18 cellular contexts compared by ENCODE assay signal in the genomic region with DNA sequence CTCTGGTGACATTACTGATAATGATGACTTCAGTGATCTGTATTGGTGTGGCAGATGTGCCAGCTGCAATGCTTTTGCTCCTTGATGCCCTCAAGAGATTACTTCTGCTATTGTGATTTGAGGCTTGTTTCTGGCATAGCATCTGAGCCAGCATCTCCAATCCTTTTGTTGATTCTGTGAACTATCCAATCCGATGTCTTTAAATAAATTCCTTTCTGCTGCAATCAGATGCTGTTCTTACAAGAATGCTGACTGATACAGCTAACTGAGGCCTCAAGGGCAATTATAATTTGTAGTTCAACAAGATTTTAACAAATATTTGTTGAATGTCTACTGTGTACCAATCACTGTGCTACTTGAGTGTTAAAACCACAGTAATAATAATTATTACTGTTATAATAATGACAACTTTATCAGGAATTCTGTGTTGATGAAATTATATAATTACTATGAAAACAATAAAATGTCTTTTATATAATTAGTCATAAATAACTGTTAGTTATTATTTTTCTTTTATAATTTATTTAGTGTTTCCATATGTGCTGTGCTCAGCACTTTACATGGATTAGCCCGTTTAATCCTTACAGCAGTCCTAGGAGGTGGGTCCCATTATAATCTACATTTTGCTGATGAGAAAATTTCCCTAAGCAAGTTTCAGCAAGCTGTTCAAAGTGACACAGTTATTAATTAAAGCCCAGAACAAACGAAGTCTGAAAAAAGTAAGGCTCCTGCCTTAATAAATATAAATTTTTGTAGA.
DNase-seq lines count a peak whose midpoint lies in the region; ATAC-seq, FAIRE-seq and TF ChIP-seq lines count a peak whose summit lies in the region.
"Had no signal": no experiment of that assay in that cellular context is flagged by ENCODE, and none has a peak within 500 bp of the region (broad histone marks: within the 10 kb centered on the region; RNA-seq: fewer than 3 reads in every experiment).

No MANE protein-coding gene starts in this region.

- H4K8ac ChIP-seq in mesenchymal stem cell (ENCODE audit: low read length): no peak overlapping the region

- TF ChIP-seq RAD21 in K562 (CRISPR knock-in tag; conservative IDR thresholded peaks at IDR 0.05 in 1 of 2, IDR thresholded peaks at IDR 0.05 in 1 of 2): no peak

- in situ Hi-C loops in Caki2 (cut with HindIII; ENCODE audit: low pct_unique_long_range_greater_than_20kb, low sequenced_read_pairs) (no loop called here), K562 (cut with MboI) (no loop called here)

- H3K79me1 ChIP-seq in mesenchymal stem cell (replicated peaks; ENCODE audit: low read length, poor library complexity, severe bottlenecking): no peaks in the 10 kb centered on the region

- H3K4me1 ChIP-seq in K562 (replicated peaks in 1 of 2; ENCODE audit: control insufficient read depth in 2 of 2, insufficient read depth in 2 of 2, low read length in 2 of 2) (no peaks in the 10 kb centered on the region), mesenchymal stem cell (ENCODE audit: control insufficient read depth, insufficient read depth, low read depth, low read length) (no peaks in the 10 kb centered on the region), esophagus muscularis mucosa (no peaks in the 10 kb centered on the region)
- H3K4me1 ChIP-seq in naive thymus-derived CD4-positive, alpha-beta T cell (ENCODE audit: control insufficient read depth in 2 of 2, insufficient read depth in 2 of 2, low read length in 2 of 2): no peaks in the 10 kb centered on the region
- H3K4me1 ChIP-seq: ascending aorta, gastroesophageal sphincter, tibial artery had no signal

- no peaks in the 10 kb centered on the region for H3K27me3 ChIP-seq in K562 (ENCODE audit: control insufficient read depth in 2 of 2, insufficient read depth in 2 of 2, low read length in 2 of 2)
- H3K27me3 ChIP-seq in mesenchymal stem cell (ENCODE audit: control insufficient read depth in 1 of 2, insufficient read depth in 1 of 2, low read length in 2 of 2): no peaks in the 10 kb centered on the region
- H3K27me3 ChIP-seq in esophagus muscularis mucosa: no peaks in the 10 kb centered on the region
- H3K27me3 ChIP-seq in naive thymus-derived CD4-positive, alpha-beta T cell (ENCODE audit: control insufficient read depth in 2 of 2, insufficient read depth in 2 of 2, low read length in 2 of 2): no peaks in the 10 kb centered on the region
- H3K27me3 ChIP-seq: ascending aorta, gastroesophageal sphincter, tibial artery had no signal

- no peak overlapping the region for H2BK12ac ChIP-seq in mesenchymal stem cell (ENCODE audit: low read length in 2 of 2)

- H2AK5ac ChIP-seq in mesenchymal stem cell (ENCODE audit: low read length, severe bottlenecking): no peak overlapping the region

- no peak overlapping the region for H2AFZ ChIP-seq in K562 (ENCODE audit: low read depth, low read length)
- H2AFZ ChIP-seq in mesenchymal stem cell (ENCODE audit: low read depth, low read length): no peak overlapping the region

- no peak overlapping the region for H2BK5ac ChIP-seq in mesenchymal stem cell (ENCODE audit: low read depth, low read length, poor library complexity, severe bottlenecking)

- no peak overlapping the region for H3K27ac ChIP-seq in K562 (ENCODE audit: extremely low read depth, low read depth, low read length)
- peak overlapping the region; percentile 67 for H3K27ac ChIP-seq in mesenchymal stem cell (ENCODE audit: low read length, poor library complexity, severe bottlenecking)
- no peak overlapping the region for H3K27ac ChIP-seq in esophagus muscularis mucosa (replicated peaks in 1 of 4)
- H3K27ac ChIP-seq in naive thymus-derived CD4-positive, alpha-beta T cell (ENCODE audit: low read depth, low read length): no peak overlapping the region
- H3K27ac ChIP-seq: ascending aorta, gastroesophageal sphincter, tibial artery had no signal

- H3K36me3 ChIP-seq in K562 (ENCODE audit: control insufficient read depth, insufficient read depth, low read length) (no peaks in the 10 kb centered on the region), mesenchymal stem cell (ENCODE audit: control insufficient read depth in 1 of 2, insufficient read depth in 2 of 2, low read depth in 1 of 2, low read length in 2 of 2) (no peaks in the 10 kb centered on the region), esophagus muscularis mucosa (no peaks in the 10 kb centered on the region)
- no peaks in the 10 kb centered on the region for H3K36me3 ChIP-seq in naive thymus-derived CD4-positive, alpha-beta T cell (ENCODE audit: control insufficient read depth in 2 of 3, insufficient read depth in 3 of 3, low read length in 3 of 3)
- H3K36me3 ChIP-seq: ascending aorta, gastroesophageal sphincter, tibial artery had no signal

- TF ChIP-seq POLR2A in K562 (conservative IDR thresholded peaks at IDR 0.05): no peak
- no peak for TF ChIP-seq POLR2A in esophagus muscularis mucosa (IDR thresholded peaks at IDR 0.05; ENCODE audit: low read depth)

- H3K9ac ChIP-seq in K562 (ENCODE audit: insufficient read depth in 1 of 2, low read depth in 2 of 2, low read length in 2 of 2) (no peak overlapping the region), mesenchymal stem cell (ENCODE audit: low read length) (no peak overlapping the region)

- H3K4me3 ChIP-seq in K562: no peak overlapping the region
- no peak overlapping the region for H3K4me3 ChIP-seq in mesenchymal stem cell (ENCODE audit: insufficient read depth in 1 of 2, low read depth in 1 of 2, low read length in 2 of 2)
- H3K4me3 ChIP-seq in esophagus muscularis mucosa: no peak overlapping the region
- no peak overlapping the region for H3K4me3 ChIP-seq in naive thymus-derived CD4-positive, alpha-beta T cell (ENCODE audit: low read length)
- H3K4me3 ChIP-seq: ascending aorta, gastroesophageal sphincter, tibial artery had no signal

- H3K27ac Mint-ChIP-seq in naive thymus-derived CD4-positive, alpha-beta T cell: no peak overlapping the region
- H3K27ac Mint-ChIP-seq: IgD-negative memory B cell, immature natural killer cell had no signal

- no peaks in the 10 kb centered on the region for H3K4me1 Mint-ChIP-seq in naive thymus-derived CD4-positive, alpha-beta T cell
- H3K4me1 Mint-ChIP-seq: IgD-negative memory B cell, immature natural killer cell had no signal

- peaks cover 0 to 8% (median 1%) of the 10 kb centered on the region in 11 donors for H3K9me3 Mint-ChIP-seq in naive thymus-derived CD4-positive, alpha-beta T cell

- no peak overlapping the region for H3K4me3 Mint-ChIP-seq in naive thymus-derived CD4-positive, alpha-beta T cell
- H3K4me3 Mint-ChIP-seq: IgD-negative memory B cell, immature natural killer cell had no signal

- H3K9me3 ChIP-seq in K562 (replicated peaks; ENCODE audit: control insufficient read depth, insufficient read depth, low read depth, low read length) (no peaks in the 10 kb centered on the region), mesenchymal stem cell (ENCODE audit: control insufficient read depth, low read length) (no peaks in the 10 kb centered on the region), esophagus muscularis mucosa (no peaks in the 10 kb centered on the region)
- H3K9me3 ChIP-seq in naive thymus-derived CD4-positive, alpha-beta T cell (ENCODE audit: control insufficient read depth in 2 of 3, low read length in 3 of 3): no peaks in the 10 kb centered on the region
- H3K9me3 ChIP-seq: ascending aorta, gastroesophageal sphincter, tibial artery had no signal

- TF ChIP-seq EP300 in K562 (IDR thresholded peaks at IDR 0.05; ENCODE audit: low read length) (no peak), esophagus muscularis mucosa (IDR thresholded peaks at IDR 0.05) (no peak)

- no peak overlapping the region for H2BK15ac ChIP-seq in mesenchymal stem cell (ENCODE audit: low read depth, poor library complexity, severe bottlenecking)

- no TSS peak for BruUV-seq in K562 (replicated peaks; lab: Mats Ljungman, UMichigan)

- no peaks in the 10 kb centered on the region for H3K36me3 Mint-ChIP-seq in naive thymus-derived CD4-positive, alpha-beta T cell
- H3K36me3 Mint-ChIP-seq: IgD-negative memory B cell, immature natural killer cell had no signal

- H3K79me2 ChIP-seq in K562 (ENCODE audit: control insufficient read depth, insufficient read depth, low read length): no peaks in the 10 kb centered on the region

- POLR2A ChIA-PET in K562 (lab: Yijun Ruan, JAX): no interaction called here
- POLR2A ChIA-PET in naive thymus-derived CD4-positive, alpha-beta T cell (lab: Charles Lee): no interaction called here

- intact Hi-C loops in K562 (cut with micrococcal nuclease): no loop called here
- intact Hi-C loops in esophagus muscularis mucosa (cut with DNase I): no loop called here
- intact Hi-C loops in naive thymus-derived CD4-positive, alpha-beta T cell (cut with micrococcal nuclease): no loop called here

- H3K18ac ChIP-seq in mesenchymal stem cell (ENCODE audit: low read depth in 1 of 2, low read length in 2 of 2): no peak overlapping the region

- no peak overlapping the region for H2BK120ac ChIP-seq in mesenchymal stem cell (ENCODE audit: low read depth, low read length)

- H3K4me2 ChIP-seq in K562 (ENCODE audit: insufficient read depth, low read length) (no peak overlapping the region), mesenchymal stem cell (ENCODE audit: low read length, poor library complexity, severe bottlenecking) (no peak overlapping the region)

- H3K27me3 Mint-ChIP-seq in naive thymus-derived CD4-positive, alpha-beta T cell: no peaks in the 10 kb centered on the region
- H3K27me3 Mint-ChIP-seq: IgD-negative memory B cell had no signal

- H4K91ac ChIP-seq in mesenchymal stem cell (ENCODE audit: low read length): no peak overlapping the region

- FAIRE-seq in K562 (lab: Jason Lieb, UNC): no peak

- H3K14ac ChIP-seq in mesenchymal stem cell (ENCODE audit: low read length in 2 of 2): no peak overlapping the region

- H4K20me1 ChIP-seq in K562 (replicated peaks; ENCODE audit: control insufficient read depth, insufficient read depth, low read length): no peaks in the 10 kb centered on the region

- ATAC-seq in K562: no peak
- no peak for ATAC-seq in GM19452 (IDR thresholded peaks at IDR 0.05; ENCODE audit: unreplicated experiment)
- no peak for ATAC-seq in naive thymus-derived CD4-positive, alpha-beta T cell
- ATAC-seq: gastroesophageal sphincter had no signal

- DNase-seq in Caki2 (ENCODE audit: low read depth) (peak; percentile 8), NCI-H226 (peak; percentile 81), K562 (ENCODE audit: extremely low read depth in 1 of 4, low spot score in 3 of 4) (no peak), mesenchymal stem cell (no peak), esophagus muscularis mucosa (ENCODE audit: extremely low spot score) (no peak), anterior cingulate cortex (lab: John Stamatoyannopoulos, UW) (no peak)
- no peak for DNase-seq in naive thymus-derived CD4-positive, alpha-beta T cell
- DNase-seq: activated CD4-positive, alpha-beta T cell treated with anti-CD3 and anti-CD28 coated beads, Interleukin-2, amount 50 U/mL, for 48 hours; DMS79; immature natural killer cell; NCI-H526; posterior cingulate gyrus; T-helper 9 cell; tibial artery had no signal

- H3K4ac ChIP-seq in mesenchymal stem cell (ENCODE audit: low read depth in 1 of 2, low read length in 2 of 2): no peak overlapping the region

- CTCF ChIA-PET in K562 (lab: Yijun Ruan, JAX; ENCODE audit: low intra/inter-chr PET ratio): no interaction called here
- CTCF ChIA-PET in naive thymus-derived CD4-positive, alpha-beta T cell (lab: Charles Lee): no interaction called here

- no peak overlapping the region for H3K23ac ChIP-seq in mesenchymal stem cell (ENCODE audit: low read length in 2 of 2)

- 0% methylated on average over 3 of the region's 3 CpGs for WGBS in K562 (ENCODE audit: insufficient coverage, low coverage, missing lambda C conversion rate)
- 100% methylated on average over 1 of the region's 3 CpGs for WGBS in mesenchymal stem cell
- 60% methylated on average over 3 of the region's 3 CpGs for WGBS in esophagus muscularis mucosa

- TF ChIP-seq CTCF in K562 (IDR thresholded peaks at IDR 0.05 in 2 of 3, conservative IDR thresholded peaks at IDR 0.05 in 1 of 3; ENCODE audit: insufficient read depth in 2 of 3, low read depth in 1 of 3, low read length in 3 of 3): no peak
- TF ChIP-seq CTCF in esophagus muscularis mucosa (IDR thresholded peaks at IDR 0.05): no peak

- H3K9me1 ChIP-seq in K562 (ENCODE audit: control insufficient read depth, insufficient read depth, low read length): no peaks in the 10 kb centered on the region

Comparison
In these comparisons a context has a peak if more than half of its experiments do, and no peak if none do; other contexts are left out.
1. DNase-seq: peak in Caki2 (single experiment) and NCI-H226 (single experiment); none in K562 (0 of 4), mesenchymal stem cell (single experiment), esophagus muscularis mucosa (single experiment), anterior cingulate cortex (0 of 58) and naive thymus-derived CD4-positive, alpha-beta T cell (0 of 9).